1 cellular context compared by ENCODE assay signal in genomic region chr5:14417792-14418765, GRCh38.
TF ChIP-seq lines count a peak whose summit lies in the region.

No MANE protein-coding gene starts in this region.

TF ChIP-seq in WTC11, 78 proteins besides CTCF, POLR2A, EP300 and RAD21 (continued from another document):
- TF ChIP-seq FOXP1 (CRISPR knock-in tag; IDR thresholded peaks at IDR 0.05; ENCODE audit: borderline replicate concordance): no peak
- no peak for TF ChIP-seq NR1H2 (CRISPR knock-in tag; IDR thresholded peaks at IDR 0.05)
- TF ChIP-seq GRHL2 (CRISPR knock-in tag; IDR thresholded peaks at IDR 0.05; ENCODE audit: insufficient replicate concordance, severe bottlenecking): no peak
- no peak for TF ChIP-seq ZNF232 (CRISPR knock-in tag; IDR thresholded peaks at IDR 0.05)
- no peak for TF ChIP-seq FOXJ3 (CRISPR knock-in tag; IDR thresholded peaks at IDR 0.05; ENCODE audit: borderline replicate concordance)
- TF ChIP-seq AR (CRISPR knock-in tag; IDR thresholded peaks at IDR 0.05): no peak
- TF ChIP-seq, protein P1, sequence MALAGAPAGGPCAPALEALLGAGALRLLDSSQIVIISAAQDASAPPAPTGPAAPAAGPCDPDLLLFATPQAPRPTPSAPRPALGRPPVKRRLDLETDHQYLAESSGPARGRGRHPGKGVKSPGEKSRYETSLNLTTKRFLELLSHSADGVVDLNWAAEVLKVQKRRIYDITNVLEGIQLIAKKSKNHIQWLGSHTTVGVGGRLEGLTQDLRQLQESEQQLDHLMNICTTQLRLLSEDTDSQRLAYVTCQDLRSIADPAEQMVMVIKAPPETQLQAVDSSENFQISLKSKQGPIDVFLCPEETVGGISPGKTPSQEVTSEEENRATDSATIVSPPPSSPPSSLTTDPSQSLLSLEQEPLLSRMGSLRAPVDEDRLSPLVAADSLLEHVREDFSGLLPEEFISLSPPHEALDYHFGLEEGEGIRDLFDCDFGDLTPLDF (CRISPR knock-in tag; IDR thresholded peaks at IDR 0.05): no peak
